17 cellular contexts compared by ENCODE assay signal in genomic region chr2:127356531-127356930, GRCh38. TPM values are rescaled to one million over a fixed set of nuclear protein-coding genes. Genes with fewer than 3 reads are reported as not detected.
DNase-seq lines count a peak whose midpoint lies in the region; ATAC-seq and TF ChIP-seq lines count a peak whose summit lies in the region.
"Had no signal": no experiment of that assay in that cellular context is flagged by ENCODE, and none has a peak within 500 bp of the region (broad histone marks: within the 10 kb centered on the region; RNA-seq: fewer than 3 reads in every experiment).

No MANE protein-coding gene starts in this region.

- H3F3A ChIP-seq in GM23248 (ENCODE audit: insufficient read depth) = peaks cover 32% of the 10 kb centered on the region

- peak overlapping the region; percentile 29 for H3K4me2 ChIP-seq in GM23248 (ENCODE audit: unreplicated experiment)

- H3K9me3 Mint-ChIP-seq in progenitor cell of endocrine pancreas (ENCODE audit: low read depth) = peaks cover 23% of the 10 kb centered on the region
- H3K9me3 Mint-ChIP-seq: CD4-positive, CD25-positive, alpha-beta regulatory T cell; CD8-positive, alpha-beta memory T cell had no signal

- no peaks in the 10 kb centered on the region for H3K9me2 ChIP-seq in GM23248 (ENCODE audit: insufficient read depth)

- peaks cover 14% of the 10 kb centered on the region; the same call in 1 of the 2 replicates for H4K20me1 ChIP-seq in GM23248 (ENCODE audit: insufficient read depth)

- DNase-seq in GM23248 = peak; percentile 57
- DNase-seq in T-helper 17 cell = no peak
- peak; percentile 52 for DNase-seq in fibroblast of mammary gland (ENCODE audit: low read depth)
- DNase-seq in progenitor cell of endocrine pancreas (ENCODE audit: low spot score, unreplicated experiment) = no peak
- DNase-seq: BE2C; C1 segment of cervical spinal cord; CD4-positive, CD25-positive, alpha-beta regulatory T cell; CD8-positive, alpha-beta memory T cell; COR-L47; DMS 273 treated with DMSO at 0.1 percent for 48 hours; DMS53; IMR-90 had no signal

- no peaks in the 10 kb centered on the region for H3K27me3 ChIP-seq in GM23248 (replicated peaks; ENCODE audit: insufficient read depth)
- H3K27me3 ChIP-seq: BE2C had no signal

- no peak overlapping the region for H2AFZ ChIP-seq in GM23248

- no peak overlapping the region for H3K4me3 ChIP-seq in GM23248
- H3K4me3 ChIP-seq in fibroblast of mammary gland (ENCODE audit: control insufficient read depth, low read depth, low read length) = no peak overlapping the region
- H3K4me3 ChIP-seq: HAP-1, K562 had no signal

- 27 to 30% methylated on average over 3 of the region's 3 CpGs for WGBS in GM23248 (ENCODE audit: low coverage in 1 of 2, low lambda C conversion rate in 2 of 2, missing lambda C conversion rate in 2 of 2), 2 experiments

- no peaks in the 10 kb centered on the region for H3K36me3 ChIP-seq in GM23248 (ENCODE audit: low read depth)
- H3K36me3 ChIP-seq: BE2C, HAP-1 had no signal

- no peak overlapping the region for H3K4me3 Mint-ChIP-seq in T-helper 17 cell
- no peak overlapping the region for H3K4me3 Mint-ChIP-seq in progenitor cell of endocrine pancreas (ENCODE audit: low read depth)

- in situ Hi-C loops in GM23248 (cut with MboI) = no loop called here

- peak overlapping the region; percentile 42 for H3K27ac ChIP-seq in GM23248

- H3K9ac ChIP-seq in GM23248 = no peak overlapping the region

- ATAC-seq in T-helper 17 cell (no peak), GM21423 (IDR thresholded peaks at IDR 0.05; ENCODE audit: unreplicated experiment) (no peak), HG02970 (IDR thresholded peaks at IDR 0.05; ENCODE audit: low FRiP score, unreplicated experiment) (no peak), HG03439 (IDR thresholded peaks at IDR 0.05; ENCODE audit: unreplicated experiment) (no peak)
- ATAC-seq: K562 had no signal

- H3K36me3 Mint-ChIP-seq in T-helper 17 cell (ENCODE audit: low read depth) (no peaks in the 10 kb centered on the region), progenitor cell of endocrine pancreas (ENCODE audit: insufficient read depth) (peaks cover 16% of the 10 kb centered on the region)
- H3K36me3 Mint-ChIP-seq: CD4-positive, CD25-positive, alpha-beta regulatory T cell had no signal

- H3K9me3 ChIP-seq in GM23248 (ENCODE audit: low read depth) (no peaks in the 10 kb centered on the region), T-helper 17 cell (ENCODE audit: control insufficient read depth, low read length, poor library complexity, severe bottlenecking) (no peaks in the 10 kb centered on the region)
- H3K9me3 ChIP-seq: BE2C, HAP-1 had no signal

- peaks cover 88% of the 10 kb centered on the region for H3K79me2 ChIP-seq in GM23248 (ENCODE audit: insufficient read depth)

- H3K27me3 Mint-ChIP-seq in T-helper 17 cell (no peaks in the 10 kb centered on the region), progenitor cell of endocrine pancreas (no peaks in the 10 kb centered on the region)
- H3K27me3 Mint-ChIP-seq: CD4-positive, CD25-positive, alpha-beta regulatory T cell; CD8-positive, alpha-beta memory T cell had no signal

- TF ChIP-seq CTCF in fibroblast of mammary gland (conservative IDR thresholded peaks at IDR 0.05; ENCODE audit: control insufficient read depth, insufficient read depth, low read depth, low read length) = no peak
- no peak for TF ChIP-seq CTCF in progenitor cell of endocrine pancreas (IDR thresholded peaks at IDR 0.05; ENCODE audit: unreplicated experiment)

- H3K27ac Mint-ChIP-seq in T-helper 17 cell = peak overlapping the region; percentile 62
- peak overlapping the region; percentile 67 for H3K27ac Mint-ChIP-seq in progenitor cell of endocrine pancreas

- peaks cover 17% of the 10 kb centered on the region for H3K4me1 ChIP-seq in GM23248 (ENCODE audit: insufficient read depth)
- H3K4me1 ChIP-seq: BE2C had no signal

- H3K4me1 Mint-ChIP-seq in T-helper 17 cell (peaks cover 35% of the 10 kb centered on the region), progenitor cell of endocrine pancreas (ENCODE audit: low read depth) (peaks cover 8% of the 10 kb centered on the region)

RNA-seq across cellular contexts. Expression of gene MAP3K2, which starts 31.2 kb away (rescaled TPM):
- 39.6 and 41.0 TPM in 2 replicates for total RNA-seq in GM23248 (2014; rRNA removed; shearing (Covaris generic))
- 32.9 and 36.7 TPM in 2 replicates for polyA plus RNA-seq in GM23248 (2016; fragmentation: Nextera tagmentation; extraction: Ambion mirVana)
- total RNA-seq in T-helper 17 cell = 100 to 1,000 TPM in 1 of 2 donors, 10 to 100 TPM in 1; 91.0 to 100 TPM
- 33.9 and 34.5 TPM in 2 replicates for total RNA-seq in progenitor cell of endocrine pancreas

Comparison
In these comparisons a context has a peak if more than half of its experiments do, and no peak if none do; other contexts are left out.
1. DNase-seq: peak in GM23248 (single experiment) and fibroblast of mammary gland (single experiment); none in T-helper 17 cell (0 of 3) and progenitor cell of endocrine pancreas (single experiment).